10 cellular contexts compared by ENCODE assay signal in the genomic region with DNA sequence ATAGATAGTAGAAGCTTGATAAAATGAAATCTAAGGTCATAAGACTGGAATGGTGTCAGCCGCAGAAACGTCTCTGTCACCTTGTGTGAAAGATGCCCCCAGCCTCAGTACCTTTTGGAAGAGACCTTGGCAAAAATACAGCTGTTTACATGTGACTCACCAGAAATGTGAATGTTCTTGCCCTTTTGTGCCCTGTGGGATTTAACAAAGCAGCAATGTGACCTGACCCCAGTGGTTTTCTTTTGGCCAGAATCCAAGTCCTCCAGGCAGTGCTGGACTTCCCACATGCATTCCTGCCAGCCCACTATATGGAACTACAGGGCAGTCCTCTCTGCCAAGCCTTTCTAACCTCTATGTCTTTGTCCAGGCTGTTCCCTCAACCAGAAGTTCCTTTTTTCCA. TPM values are rescaled to one million over a fixed set of nuclear protein-coding genes. Genes with fewer than 3 reads are reported as not detected.
DNase-seq lines count a peak whose midpoint lies in the region; ATAC-seq and TF ChIP-seq lines count a peak whose summit lies in the region.
"Had no signal": no experiment of that assay in that cellular context is flagged by ENCODE, and none has a peak within 500 bp of the region (broad histone marks: within the 10 kb centered on the region; RNA-seq: fewer than 3 reads in every experiment).

No MANE protein-coding gene starts in this region.

- H3K4me3 Mint-ChIP-seq in activated CD4-positive, alpha-beta T cell treated with anti-CD3 and anti-CD28 coated beads, Interleukin-2, amount 10 ng/mL, durations not matched to agents 7 days and 5 days = no peak overlapping the region

- H3K27me3 ChIP-seq in heart left ventricle = no peaks in the 10 kb centered on the region

- peak overlapping the region; percentile 99 for H3K27ac Mint-ChIP-seq in activated CD4-positive, alpha-beta T cell treated with anti-CD3 and anti-CD28 coated beads, Interleukin-2, amount 10 ng/mL, durations not matched to agents 7 days and 5 days

- H3K9me3 Mint-ChIP-seq in activated CD4-positive, alpha-beta T cell treated with anti-CD3 and anti-CD28 coated beads, Interleukin-2, amount 10 ng/mL, durations not matched to agents 7 days and 5 days = peaks cover 4% of the 10 kb centered on the region

- ATAC-seq in HG03039 (IDR thresholded peaks at IDR 0.05; ENCODE audit: unreplicated experiment) (no peak), heart left ventricle (no peak)

- H3K4me1 Mint-ChIP-seq in activated CD4-positive, alpha-beta T cell treated with anti-CD3 and anti-CD28 coated beads, Interleukin-2, amount 10 ng/mL, durations not matched to agents 7 days and 5 days = peaks cover 93% of the 10 kb centered on the region

- CTCF ChIA-PET in activated CD4-positive, alpha-beta T cell treated with anti-CD3 and anti-CD28 coated beads, Interleukin-2, amount 10 ng/mL, durations not matched to agents 7 days and 5 days (lab: Charles Lee) = interaction anchor here (1.0 to 3.8 kb wide), 6 partner anchors 11 to 178 kb away, joined by 3 to 20 read pairs (median 6); partner anchors contain the start of gene LRRC8C
- CTCF ChIA-PET in RWPE1 (lab: Yijun Ruan, JAX) = interaction anchor here (1.3 kb wide), 1 partner anchor 158 kb away, joined by 4 read pairs; no protein-coding TSS in a partner anchor

- no peak for DNase-seq in activated CD4-positive, alpha-beta T cell treated with anti-CD3 and anti-CD28 coated beads, Interleukin-2, amount 10 ng/mL, durations not matched to agents 7 days and 5 days
- no peak for DNase-seq in activated CD4-positive, alpha-beta T cell treated with anti-CD3 and anti-CD28 coated beads, Interleukin-2, amount 50 U/mL, for 4 hours
- DNase-seq in RWPE1 (ENCODE audit: low spot score) = peak; percentile 53
- peak; percentile 86 for DNase-seq in dermis blood vessel endothelial cell
- peak; percentile 40 for DNase-seq in smooth muscle cell of the brain vasculature (ENCODE audit: low read depth, low spot score)
- DNase-seq in NK-92 (lab: John Stamatoyannopoulos, UW; ENCODE audit: unreplicated experiment) = no peak
- no peak for DNase-seq in heart left ventricle
- DNase-seq: GOT3, islet precursor cell had no signal

- no peaks in the 10 kb centered on the region for H3K36me3 ChIP-seq in heart left ventricle

- TF ChIP-seq POLR2A in heart left ventricle (IDR thresholded peaks at IDR 0.05) = no peak

- H3K27ac ChIP-seq in RWPE1 (no peak overlapping the region), heart left ventricle (peak overlapping the region in 4 of 12 donors; percentile 9 to 26 (median 20))

- TF ChIP-seq CTCF in RWPE1 (conservative IDR thresholded peaks at IDR 0.05; ENCODE audit: low read depth) (no peak), heart left ventricle (IDR thresholded peaks at IDR 0.05) (no peak)

- WGBS in heart left ventricle, 4 donors = 65 to 89% (median 73%) methylated on average over 2 of the region's 2 CpGs

- peaks cover 39% of the 10 kb centered on the region for H3K36me3 Mint-ChIP-seq in activated CD4-positive, alpha-beta T cell treated with anti-CD3 and anti-CD28 coated beads, Interleukin-2, amount 10 ng/mL, durations not matched to agents 7 days and 5 days (ENCODE audit: low read depth)

- no peaks in the 10 kb centered on the region for H3K27me3 Mint-ChIP-seq in activated CD4-positive, alpha-beta T cell treated with anti-CD3 and anti-CD28 coated beads, Interleukin-2, amount 10 ng/mL, durations not matched to agents 7 days and 5 days

- H3K4me1 ChIP-seq in heart left ventricle = peaks cover 13 to 79% (median 58%) of the 10 kb centered on the region in 12 donors

- POLR2A ChIA-PET in activated CD4-positive, alpha-beta T cell treated with anti-CD3 and anti-CD28 coated beads, Interleukin-2, amount 10 ng/mL, durations not matched to agents 7 days and 5 days (lab: Charles Lee) = no interaction called here
- POLR2A ChIA-PET in RWPE1 (lab: Yijun Ruan, JAX; ENCODE audit: low non-redundant PET) = no interaction called here

- no peak overlapping the region for H3K4me3 ChIP-seq in heart left ventricle

- intact Hi-C loops in heart left ventricle (cut with DNase I) = loop anchor here in 4 of 10 donors (5.0 to 10.0 kb wide), 3 partner anchors 81 to 159 kb away; partner anchors contain the start of gene LRRC8B (in 2 of the 4)

- H3K9me3 ChIP-seq in heart left ventricle = no peaks in the 10 kb centered on the region

RNA-seq across cellular contexts. Expression of gene LRRC8C, which starts 27.2 kb away (rescaled TPM):
- 10 to 100 TPM; 45.0 to 55.2 TPM for total RNA-seq in activated CD4-positive, alpha-beta T cell treated with anti-CD3 and anti-CD28 coated beads, Interleukin-2, amount 10 ng/mL, durations not matched to agents 7 days and 5 days
- total RNA-seq in dermis blood vessel endothelial cell (30.0 and 40.4 TPM in 2 replicates), heart left ventricle (10 to 100 TPM in 3 of 9 donors, 1 to 10 TPM in 6; 5.6 to 16.3 (median 9.7) TPM)
- polyA plus RNA-seq in heart left ventricle = 1 to 10 TPM; 3.2 to 4.6 TPM

Comparison
In these comparisons a context has a peak if more than half of its experiments do, and no peak if none do; other contexts are left out.
1. DNase-seq: peak in RWPE1 (single experiment), dermis blood vessel endothelial cell (single experiment) and smooth muscle cell of the brain vasculature (single experiment); none in activated CD4-positive, alpha-beta T cell treated with anti-CD3 and anti-CD28 coated beads, Interleukin-2, amount 10 ng/mL, durations not matched to agents 7 days and 5 days (single experiment), activated CD4-positive, alpha-beta T cell treated with anti-CD3 and anti-CD28 coated beads, Interleukin-2, amount 50 U/mL, for 4 hours (0 of 2), NK-92 (single experiment) and heart left ventricle (0 of 5).